ENCODE assay signal across 19 cellular contexts in genomic region chr17:12053552-12053951, GRCh38. TPM values are rescaled to one million over a fixed set of nuclear protein-coding genes. Genes with fewer than 3 reads are reported as not detected.
A peak's percentile ranks its signal among the peaks of the same experiment; 100 is the strongest.
DNase-seq lines count a peak whose midpoint lies in the region; ATAC-seq, FAIRE-seq and TF ChIP-seq lines count a peak whose summit lies in the region.
"Had no signal": no experiment of that assay in that cellular context is flagged by ENCODE, and none has a peak within 500 bp of the region (broad histone marks: within the 10 kb centered on the region; RNA-seq: fewer than 3 reads in every experiment).

No MANE protein-coding gene starts in this region.

- H3K27me3 ChIP-seq in K562 (ENCODE audit: control insufficient read depth in 2 of 2, insufficient read depth in 2 of 2, low read length in 2 of 2), result no peaks in the 10 kb centered on the region
- H3K27me3 ChIP-seq: body of pancreas, colonic mucosa had no signal

- TF ChIP-seq RAD21 in K562 (CRISPR knock-in tag; conservative IDR thresholded peaks at IDR 0.05 in 1 of 2, IDR thresholded peaks at IDR 0.05 in 1 of 2), result no peak

- H3K9me3 ChIP-seq in K562 (replicated peaks; ENCODE audit: control insufficient read depth, insufficient read depth, low read depth, low read length), result no peaks in the 10 kb centered on the region
- H3K9me3 ChIP-seq: body of pancreas, Caco-2, colonic mucosa, thoracic aorta had no signal

- no peaks in the 10 kb centered on the region; a peak in 1 of 5 replicates for H3K4me1 ChIP-seq in K562 (replicated peaks in 1 of 2; ENCODE audit: control insufficient read depth in 2 of 2, insufficient read depth in 2 of 2, low read length in 2 of 2)
- H3K4me1 ChIP-seq: Caco-2, colonic mucosa had no signal

- no peak overlapping the region for H2AFZ ChIP-seq in K562 (ENCODE audit: low read depth, low read length)

- no peak for TF ChIP-seq POLR2A in K562 (conservative IDR thresholded peaks at IDR 0.05)

- H3K9me3 Mint-ChIP-seq in activated naive CD4-positive, alpha-beta T cell treated with anti-CD3 and anti-CD28 coated beads for 36 hours, result no peaks in the 10 kb centered on the region
- no peaks in the 10 kb centered on the region for H3K9me3 Mint-ChIP-seq in T-cell
- no peaks in the 10 kb centered on the region for H3K9me3 Mint-ChIP-seq in natural killer cell treated with Interleukin-12 subunit alpha and Interleukin-12 subunit beta and Interleukin-15 and Interleukin-18, amount 100 ng/mL, for 72 hours
- H3K9me3 Mint-ChIP-seq: IgD-negative memory B cell had no signal

- no peaks in the 10 kb centered on the region for H3K27me3 Mint-ChIP-seq in activated naive CD4-positive, alpha-beta T cell treated with anti-CD3 and anti-CD28 coated beads for 36 hours (ENCODE audit: low read depth)
- H3K27me3 Mint-ChIP-seq in T-cell, result no peaks in the 10 kb centered on the region
- H3K27me3 Mint-ChIP-seq in natural killer cell treated with Interleukin-12 subunit alpha and Interleukin-12 subunit beta and Interleukin-15 and Interleukin-18, amount 100 ng/mL, for 72 hours, result no peaks in the 10 kb centered on the region
- H3K27me3 Mint-ChIP-seq: IgD-negative memory B cell had no signal

- no peak overlapping the region for H3K9ac ChIP-seq in K562 (ENCODE audit: insufficient read depth in 1 of 2, low read depth in 2 of 2, low read length in 2 of 2)

- peaks cover 70% of the 10 kb centered on the region for H3K4me1 Mint-ChIP-seq in activated naive CD4-positive, alpha-beta T cell treated with anti-CD3 and anti-CD28 coated beads for 36 hours (ENCODE audit: low read depth)
- H3K4me1 Mint-ChIP-seq in T-cell, result peaks cover 81 to 93% (median 88%) of the 10 kb centered on the region in 3 donors
- peaks cover 36 to 50% of the 10 kb centered on the region in 2 donors for H3K4me1 Mint-ChIP-seq in natural killer cell treated with Interleukin-12 subunit alpha and Interleukin-12 subunit beta and Interleukin-15 and Interleukin-18, amount 100 ng/mL, for 72 hours (ENCODE audit: low read depth in 2 of 2)

- BruUV-seq in K562 (replicated peaks; lab: Mats Ljungman, UMichigan), result no TSS peak

- H3K27ac ChIP-seq in K562 (ENCODE audit: extremely low read depth, low read depth, low read length), result no peak overlapping the region
- H3K27ac ChIP-seq: body of pancreas, colonic mucosa, SK-N-MC, thoracic aorta had no signal

- no peak for FAIRE-seq in K562 (lab: Jason Lieb, UNC)

- in situ Hi-C loops in K562 (cut with MboI), result no loop called here

- H3K4me3 Mint-ChIP-seq in activated naive CD4-positive, alpha-beta T cell treated with anti-CD3 and anti-CD28 coated beads for 36 hours, result peak overlapping the region; percentile 45
- H3K4me3 Mint-ChIP-seq in T-cell, result peak overlapping the region in 1 of 3 donors; percentile 71
- H3K4me3 Mint-ChIP-seq in natural killer cell treated with Interleukin-12 subunit alpha and Interleukin-12 subunit beta and Interleukin-15 and Interleukin-18, amount 100 ng/mL, for 72 hours, result peak overlapping the region; percentile 11

- ATAC-seq in T-cell (replicated peaks in 1 of 4) (peak in 1 of 4 experiments; percentile 42), K562 (peak; percentile 55)
- ATAC-seq in natural killer cell treated with Interleukin-12 subunit alpha and Interleukin-12 subunit beta and Interleukin-15 and Interleukin-18, amount 100 ng/mL, for 72 hours, result no peak
- ATAC-seq: body of pancreas, left lobe of liver had no signal

- peak overlapping the region; percentile 33; the same call in 1 of the 2 replicates for H3K4me2 ChIP-seq in K562 (ENCODE audit: insufficient read depth, low read length)

- no peak for DNase-seq in activated naive CD4-positive, alpha-beta T cell treated with anti-CD3 and anti-CD28 coated beads for 36 hours
- DNase-seq in activated naive CD4-positive, alpha-beta T cell (lab: John Stamatoyannopoulos, UW), result no peak
- DNase-seq in T-cell, result no peak
- peak; percentile 7 to 21 (median 10) for DNase-seq in K562 (ENCODE audit: extremely low read depth in 1 of 4, low spot score in 3 of 4)
- DNase-seq in natural killer cell treated with Interleukin-12 subunit alpha and Interleukin-12 subunit beta and Interleukin-15 and Interleukin-18, amount 100 ng/mL, for 72 hours (ENCODE audit: low spot score), result no peak
- DNase-seq in COR-L47 (lab: John Stamatoyannopoulos, UW), result no peak
- no peak for DNase-seq in globus pallidus (ENCODE audit: low spot score)
- DNase-seq in NCI-H524 (lab: John Stamatoyannopoulos, UW), result no peak
- DNase-seq: activated CD8-positive, alpha-beta memory T cell treated with anti-CD3 and anti-CD28 coated beads for 24 hours; activated naive CD4-positive, alpha-beta T cell treated with Interleukin-2 at 50 U/mL for 16 hours; body of pancreas; Caco-2; colonic mucosa; NCI-H1048; stimulated activated CD4-positive, alpha-beta T cell treated with anti-CD3 and anti-CD28 coated beads, Interleukin-2, amount 100 ng/mL, for 48 hours had no signal

- no peak overlapping the region for H3K4me3 ChIP-seq in K562
- H3K4me3 ChIP-seq: body of pancreas, colonic mucosa, SK-N-MC, thoracic aorta had no signal

- POLR2A ChIA-PET in T-cell (lab: Charles Lee), result no interaction called here
- POLR2A ChIA-PET in K562 (lab: Yijun Ruan, JAX), result interaction anchor here (0.6 kb wide), 2 partner anchors 11 to 21 kb away, joined by 3 to 4 read pairs; no protein-coding TSS in a partner anchor

- CTCF ChIA-PET in activated naive CD4-positive, alpha-beta T cell treated with anti-CD3 and anti-CD28 coated beads for 36 hours (lab: Charles Lee), result interaction anchor here (0.9 kb wide), 1 partner anchor 24 kb away, joined by 3 read pairs; no protein-coding TSS in a partner anchor
- CTCF ChIA-PET in T-cell (lab: Charles Lee), result no interaction called here
- CTCF ChIA-PET in K562 (lab: Yijun Ruan, JAX; ENCODE audit: low intra/inter-chr PET ratio), result no interaction called here

- H3K27ac Mint-ChIP-seq in activated naive CD4-positive, alpha-beta T cell treated with anti-CD3 and anti-CD28 coated beads for 36 hours, result no peak overlapping the region
- H3K27ac Mint-ChIP-seq in T-cell, result peak overlapping the region; percentile 69 to 77
- peak overlapping the region in 1 of 2 donors; percentile 73 for H3K27ac Mint-ChIP-seq in natural killer cell treated with Interleukin-12 subunit alpha and Interleukin-12 subunit beta and Interleukin-15 and Interleukin-18, amount 100 ng/mL, for 72 hours
- H3K27ac Mint-ChIP-seq: IgD-negative memory B cell had no signal

- WGBS in K562 (ENCODE audit: insufficient coverage, low coverage, missing lambda C conversion rate), result 5% methylated on average over 3 of the region's 3 CpGs

- H4K20me1 ChIP-seq in K562 (replicated peaks; ENCODE audit: control insufficient read depth, insufficient read depth, low read length), result 0 out of 2 replicates have a peak, but pooled peaks cover 4% of the 10 kb centered on the region

- peaks cover 15% of the 10 kb centered on the region for H3K79me2 ChIP-seq in K562 (ENCODE audit: control insufficient read depth, insufficient read depth, low read length)

- intact Hi-C loops in activated naive CD4-positive, alpha-beta T cell treated with anti-CD3 and anti-CD28 coated beads for 36 hours (cut with micrococcal nuclease), result loop anchor here (2.0 kb wide), 1 partner anchor 57 kb away; the partner anchor contains the start of gene ZNF18
- intact Hi-C loops in K562 (cut with micrococcal nuclease), result no loop called here

- TF ChIP-seq CTCF in K562 (IDR thresholded peaks at IDR 0.05 in 2 of 3, conservative IDR thresholded peaks at IDR 0.05 in 1 of 3; ENCODE audit: insufficient read depth in 2 of 3, low read depth in 1 of 3, low read length in 3 of 3), result no peak

- no peaks in the 10 kb centered on the region for H3K36me3 ChIP-seq in K562 (ENCODE audit: control insufficient read depth, insufficient read depth, low read length)
- H3K36me3 ChIP-seq: colonic mucosa, thoracic aorta had no signal

- no peaks in the 10 kb centered on the region for H3K9me1 ChIP-seq in K562 (ENCODE audit: control insufficient read depth, insufficient read depth, low read length)

- no peak for TF ChIP-seq EP300 in K562 (IDR thresholded peaks at IDR 0.05; ENCODE audit: low read length)

- peaks cover 7% of the 10 kb centered on the region for H3K36me3 Mint-ChIP-seq in activated naive CD4-positive, alpha-beta T cell treated with anti-CD3 and anti-CD28 coated beads for 36 hours (ENCODE audit: low read depth)
- H3K36me3 Mint-ChIP-seq in T-cell, result peaks cover 10% of the 10 kb centered on the region
- H3K36me3 Mint-ChIP-seq in natural killer cell treated with Interleukin-12 subunit alpha and Interleukin-12 subunit beta and Interleukin-15 and Interleukin-18, amount 100 ng/mL, for 72 hours, result no peaks in the 10 kb centered on the region

RNA-seq across cellular contexts. Expression of gene MAP2K4, which starts 32.9 kb away (rescaled TPM):
- 10 to 100 TPM; 22.5 to 23.5 TPM for total RNA-seq in activated naive CD4-positive, alpha-beta T cell treated with anti-CD3 and anti-CD28 coated beads for 36 hours
- total RNA-seq in T-cell (10 to 100 TPM; 29.4 to 34.6 (median 33.6) TPM), K562 (2014; rRNA removed) (7.7 and 10.4 TPM in 2 replicates), K562 (2014; rRNA removed; fragmentation: Illumina TruSeq; extraction: Trizol) (14.2 and 15.8 TPM in 2 replicates), K562 (2015; rRNA removed; fragmentation: Illumina TruSeq; extraction: Trizol) (12.8 and 14.0 TPM in 2 replicates), K562 (2021) (11.1 and 12.3 TPM in 2 replicates)
- total RNA-seq in K562 (2011; cell fraction: chromatin; rRNA removed; ENCODE audit: low replicate concordance), result 6.6 and 20.0 TPM in 2 replicates
- 3.5 and 5.9 TPM in 2 replicates for total RNA-seq in K562 (2011; cell fraction: nucleolus; rRNA removed)
- 10.2 and 11.8 TPM in 2 replicates for total RNA-seq in K562 (2011; cell fraction: nucleoplasm; rRNA removed)
- polyA plus RNA-seq in K562 (2011; rRNA removed) (12.5 and 15.9 TPM in 2 replicates), K562 (2014; fragmentation: Illumina TruSeq; extraction: Trizol) (9.5 and 10.8 TPM in 2 replicates), K562 (2014; fragmentation: Nextera tagmentation; extraction: Ambion mirVana) (1 to 10 TPM; 3.0 to 4.0 TPM), K562 (2014; rRNA removed) (6.9 and 7.4 TPM in 2 replicates)
- polyA plus RNA-seq in K562 (2011; cell fraction: cytosol; rRNA removed), result 4.4 and 6.6 TPM in 2 replicates
- polyA plus RNA-seq in K562 (2011; cell fraction: nucleus; rRNA removed), result 6.6 and 9.0 TPM in 2 replicates
- polyA plus RNA-seq in K562 (2012), result 6.7 and 7.9 TPM in 2 replicates
- polyA minus RNA-seq in K562 (2011; rRNA and poly(A)+ RNA removed), result 28.3 and 31.0 TPM in 2 replicates
- 6.6 and 13.7 TPM in 2 replicates for polyA minus RNA-seq in K562 (2011; cell fraction: cytosol; rRNA and poly(A)+ RNA removed)
- polyA minus RNA-seq in K562 (2011; cell fraction: nucleus; rRNA and poly(A)+ RNA removed), result 6.3 and 12.1 TPM in 2 replicates
- total RNA-seq in natural killer cell treated with Interleukin-12 subunit alpha and Interleukin-12 subunit beta and Interleukin-15 and Interleukin-18, amount 100 ng/mL, for 72 hours, result 10 to 100 TPM; 34.9 to 35.6 TPM

RNA-seq across cellular contexts. Expression of gene ZNF18, which starts 56.3 kb away (rescaled TPM):
- total RNA-seq in activated naive CD4-positive, alpha-beta T cell treated with anti-CD3 and anti-CD28 coated beads for 36 hours, result 1 to 10 TPM; 8.1 to 8.2 TPM
- total RNA-seq in T-cell, result 10 to 100 TPM; 12.8 to 14.7 (median 13.8) TPM
- 4.3 and 7.7 TPM in 2 replicates for total RNA-seq in K562 (2011; cell fraction: chromatin; rRNA removed; ENCODE audit: low replicate concordance)
- total RNA-seq in K562 (2011; cell fraction: nucleolus; rRNA removed), result 3.4 and 4.0 TPM in 2 replicates
- 2.8 and 4.4 TPM in 2 replicates for total RNA-seq in K562 (2011; cell fraction: nucleoplasm; rRNA removed)
- 3.1 and 3.4 TPM in 2 replicates for total RNA-seq in K562 (2014; rRNA removed)
- 4.0 and 4.2 TPM in 2 replicates for total RNA-seq in K562 (2014; rRNA removed; fragmentation: Illumina TruSeq; extraction: Trizol)
- total RNA-seq in K562 (2015; rRNA removed; fragmentation: Illumina TruSeq; extraction: Trizol), result 3.7 and 3.9 TPM in 2 replicates
- total RNA-seq in K562 (2021), result 2.7 and 2.8 TPM in 2 replicates
- 5.0 and 5.7 TPM in 2 replicates for polyA plus RNA-seq in K562 (2011; rRNA removed)
- 1.4 and 2.5 TPM in 2 replicates for polyA plus RNA-seq in K562 (2011; cell fraction: cytosol; rRNA removed)
- polyA plus RNA-seq in K562 (2011; cell fraction: nucleus; rRNA removed), result 7.3 and 10.0 TPM in 2 replicates
- polyA plus RNA-seq in K562 (2012), result 2.2 and 2.3 TPM in 2 replicates
- 2.4 and 3.5 TPM in 2 replicates for polyA plus RNA-seq in K562 (2014; fragmentation: Illumina TruSeq; extraction: Trizol)
- polyA plus RNA-seq in K562 (2014; fragmentation: Nextera tagmentation; extraction: Ambion mirVana), result 1 to 10 TPM; 1.1 to 3.4 TPM
- polyA plus RNA-seq in K562 (2014; rRNA removed), result 2.4 and 2.7 TPM in 2 replicates
- polyA minus RNA-seq in K562 (2011; rRNA and poly(A)+ RNA removed), result 4.0 and 4.8 TPM in 2 replicates
- 1.0 and 1.7 TPM in 2 replicates for polyA minus RNA-seq in K562 (2011; cell fraction: cytosol; rRNA and poly(A)+ RNA removed)
- 2.0 and 4.0 TPM in 2 replicates for polyA minus RNA-seq in K562 (2011; cell fraction: nucleus; rRNA and poly(A)+ RNA removed)
- 1 to 10 TPM; 6.7 to 7.0 TPM for total RNA-seq in natural killer cell treated with Interleukin-12 subunit alpha and Interleukin-12 subunit beta and Interleukin-15 and Interleukin-18, amount 100 ng/mL, for 72 hours

Comparison
In these comparisons a context has a peak if more than half of its experiments do, and no peak if none do; other contexts are left out.
1. DNase-seq: peak in K562 (4 of 4); none in activated naive CD4-positive, alpha-beta T cell treated with anti-CD3 and anti-CD28 coated beads for 36 hours (single experiment), activated naive CD4-positive, alpha-beta T cell (0 of 4), T-cell (0 of 34), natural killer cell treated with Interleukin-12 subunit alpha and Interleukin-12 subunit beta and Interleukin-15 and Interleukin-18, amount 100 ng/mL, for 72 hours (single experiment), COR-L47 (single experiment), globus pallidus (single experiment) and NCI-H524 (0 of 2).